ENCODE assay signal across 1 cellular context in the genomic region with DNA sequence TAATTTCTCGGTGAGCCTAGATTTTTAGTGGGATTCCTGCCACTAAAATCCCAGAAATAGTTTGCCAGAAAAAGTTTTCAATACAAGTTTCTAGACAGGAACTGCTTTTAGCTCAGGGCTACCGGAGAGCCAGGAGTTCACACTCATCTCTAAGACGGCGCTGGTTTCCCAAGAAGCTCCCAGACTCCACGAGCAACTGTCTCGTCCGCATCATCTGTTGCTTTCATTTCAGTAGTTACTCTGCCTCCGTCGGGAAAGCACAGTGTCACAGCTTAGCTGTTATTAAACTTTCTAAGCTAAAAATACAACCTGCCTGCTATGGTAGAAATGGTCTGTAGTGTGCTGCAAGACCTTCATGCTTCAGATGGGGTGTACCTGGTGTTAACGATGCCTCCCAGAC.
TF ChIP-seq lines count a peak whose summit lies in the region.

No MANE protein-coding gene starts in this region.

TF ChIP-seq in IMR-90, 13 proteins besides CTCF, POLR2A, EP300 and RAD21 (continued from another document):
- peak; percentile 74; the same call in 1 of the 2 replicates for TF ChIP-seq RFX5 (IDR thresholded peaks at IDR 0.05; ENCODE audit: low read depth, low read length)
TF ChIP-seq in IMR-90: peak in this region for 1.
